33 cellular contexts compared by ENCODE assay signal in the genomic region with DNA sequence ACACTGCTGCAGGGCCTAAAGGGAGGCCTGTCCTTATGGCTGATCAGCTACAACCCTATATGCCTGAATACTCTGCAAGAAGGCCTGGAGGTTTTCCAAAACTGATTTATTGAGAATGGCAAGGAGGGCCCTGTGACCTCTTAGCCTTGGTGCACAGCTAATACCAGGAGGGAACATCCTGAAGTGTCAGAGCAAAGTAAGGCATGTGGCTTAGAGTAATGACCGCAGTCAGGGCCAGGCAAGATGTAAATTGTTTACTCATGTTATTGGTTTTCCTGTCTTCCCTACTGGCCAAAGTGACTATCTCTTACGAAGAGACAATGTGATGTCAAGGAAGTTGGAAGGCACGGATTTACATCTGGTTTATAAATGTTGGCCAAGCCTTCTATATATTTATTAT.
"Had no signal": no experiment of that assay in that cellular context is flagged by ENCODE, and none has a peak within 500 bp of the region (broad histone marks: within the 10 kb centered on the region; RNA-seq: fewer than 3 reads in every experiment).

No MANE protein-coding gene starts in this region.

- H3K36me3 ChIP-seq: breast epithelium, gastrocnemius medialis had no signal

- H3K27ac Mint-ChIP-seq: activated CD4-positive, alpha-beta memory T cell treated with anti-CD3 and anti-CD28 coated beads, Interleukin-2, amount 10 ng/mL, durations not matched to agents 7 days and 5 days; activated CD4-positive, alpha-beta T cell treated with anti-CD3 and anti-CD28 coated beads, Interleukin-2, amount 10 ng/mL, durations not matched to agents 7 days and 5 days; activated naive CD4-positive, alpha-beta T cell treated with anti-CD3 and anti-CD28 coated beads, Interleukin-2, amount 10 ng/mL, durations not matched to agents 7 days and 5 days; activated naive CD4-positive, alpha-beta T cell treated with anti-CD3 and anti-CD28 coated beads, Interleukin-2, amount 50 U/mL, for 72 hours; activated naive CD8-positive, alpha-beta T cell treated with anti-CD3 and anti-CD28 coated beads, Interleukin-2, amount 10 ng/mL, durations not matched to agents 7 days and 5 days; activated T-cell treated with anti-CD3 and anti-CD28 coated beads, Interleukin-2, amount 50 U/mL, for 24 hours; activated T-cell treated with anti-CD3 and anti-CD28 coated beads, Interleukin-2, amount 50 U/mL, for 72 hours; dendritic cell treated with granulocyte-macrophage colony-stimulating factor and Interleukin-4, amounts not matched to agents 40 ng/mL and 50 ng/mL, for 4 days; endodermal cell; WTC11 had no signal

- H3K4me3 ChIP-seq: ascending aorta, breast epithelium, coronary artery, dorsolateral prefrontal cortex, gastrocnemius medialis, heart left ventricle had no signal

- H3K4me1 Mint-ChIP-seq: activated CD4-positive, alpha-beta T cell treated with anti-CD3 and anti-CD28 coated beads, Interleukin-2, amount 10 ng/mL, durations not matched to agents 7 days and 5 days; activated naive CD4-positive, alpha-beta T cell treated with anti-CD3 and anti-CD28 coated beads, Interleukin-2, amount 10 ng/mL, durations not matched to agents 7 days and 5 days; activated naive CD8-positive, alpha-beta T cell treated with anti-CD3 and anti-CD28 coated beads, Interleukin-2, amount 10 ng/mL, durations not matched to agents 7 days and 5 days; central memory CD8-positive, alpha-beta T cell had no signal

- H3K4me3 Mint-ChIP-seq: activated CD4-positive, alpha-beta memory T cell treated with anti-CD3 and anti-CD28 coated beads, Interleukin-2, amount 10 ng/mL, durations not matched to agents 7 days and 5 days; activated CD4-positive, alpha-beta T cell treated with anti-CD3 and anti-CD28 coated beads, Interleukin-2, amount 10 ng/mL, durations not matched to agents 7 days and 5 days; activated naive CD4-positive, alpha-beta T cell treated with anti-CD3 and anti-CD28 coated beads, Interleukin-2, amount 10 ng/mL, durations not matched to agents 7 days and 5 days; activated naive CD8-positive, alpha-beta T cell treated with anti-CD3 and anti-CD28 coated beads, Interleukin-2, amount 10 ng/mL, durations not matched to agents 7 days and 5 days; activated T-cell treated with anti-CD3 and anti-CD28 coated beads, Interleukin-2, amount 50 U/mL, for 24 hours; activated T-cell treated with anti-CD3 and anti-CD28 coated beads, Interleukin-2, amount 50 U/mL, for 72 hours; brain; central memory CD8-positive, alpha-beta T cell; dendritic cell treated with granulocyte-macrophage colony-stimulating factor and Interleukin-4, amounts not matched to agents 40 ng/mL and 50 ng/mL, for 4 days; endodermal cell; WTC11 had no signal

- H3K27me3 ChIP-seq: ascending aorta, breast epithelium, dorsolateral prefrontal cortex, gastrocnemius medialis, heart left ventricle had no signal

- DNase-seq: activated CD4-positive, alpha-beta memory T cell treated with anti-CD3 and anti-CD28 coated beads, Interleukin-2, amount 10 ng/mL, durations not matched to agents 7 days and 5 days; activated CD4-positive, alpha-beta T cell treated with anti-CD3 and anti-CD28 coated beads for 1 hour; activated CD4-positive, alpha-beta T cell treated with anti-CD3 and anti-CD28 coated beads for 4 hours; activated CD4-positive, alpha-beta T cell treated with anti-CD3 and anti-CD28 coated beads, Interleukin-2, amount 10 ng/mL, durations not matched to agents 7 days and 5 days; activated CD4-positive, alpha-beta T cell treated with anti-CD3 and anti-CD28 coated beads, Interleukin-2, amount 50 U/mL, for 4 hours; activated CD8-positive, alpha-beta memory T cell treated with anti-CD3 and anti-CD28 coated beads, Interleukin-2, amount 50 U/mL, for 48 hours; activated gamma-delta T cell; activated naive CD4-positive, alpha-beta T cell; activated naive CD4-positive, alpha-beta T cell treated with anti-CD3 and anti-CD28 coated beads, Interleukin-2, amount 10 ng/mL, durations not matched to agents 7 days and 5 days; activated naive CD8-positive, alpha-beta T cell treated with anti-CD3 and anti-CD28 coated beads, Interleukin-2, amount 10 ng/mL, durations not matched to agents 7 days and 5 days; activated T-cell treated with anti-CD3 and anti-CD28 coated beads for 4 hours; activated T-cell treated with anti-CD3 and anti-CD28 coated beads, Interleukin-2, amount 50 U/mL, for 24 hours; activated T-cell treated with anti-CD3 and anti-CD28 coated beads, Interleukin-2, amount 50 U/mL, for 72 hours; dorsolateral prefrontal cortex; effector memory CD4-positive, alpha-beta T cell; endodermal cell; foreskin keratinocyte; gastrocnemius medialis; glutamatergic neuron; heart left ventricle; T-helper 1 cell; T-helper 2 cell had no signal

- H3K27ac ChIP-seq: ascending aorta, breast epithelium, coronary artery, foreskin keratinocyte, gastrocnemius medialis, heart left ventricle, VCaP had no signal

- H3K9me3 ChIP-seq: gastrocnemius medialis had no signal

- H3K4me1 ChIP-seq: ascending aorta, breast epithelium, foreskin keratinocyte had no signal

- ATAC-seq: activated naive CD4-positive, alpha-beta T cell treated with anti-CD3 and anti-CD28 coated beads, Interleukin-2, amount 50 U/mL, for 72 hours; activated T-cell treated with anti-CD3 and anti-CD28 coated beads, Interleukin-2, amount 50 U/mL, for 72 hours; esophagus mucosa; foreskin keratinocyte; gastrocnemius medialis; heart left ventricle; WTC11 had no signal

- FAIRE-seq: TTC549 had no signal

- H3K27me3 Mint-ChIP-seq: activated CD4-positive, alpha-beta memory T cell treated with anti-CD3 and anti-CD28 coated beads, Interleukin-2, amount 10 ng/mL, durations not matched to agents 7 days and 5 days; activated CD4-positive, alpha-beta T cell treated with anti-CD3 and anti-CD28 coated beads, Interleukin-2, amount 10 ng/mL, durations not matched to agents 7 days and 5 days; activated T-cell treated with anti-CD3 and anti-CD28 coated beads, Interleukin-2, amount 50 U/mL, for 24 hours; central memory CD8-positive, alpha-beta T cell; dendritic cell treated with granulocyte-macrophage colony-stimulating factor and Interleukin-4, amounts not matched to agents 40 ng/mL and 50 ng/mL, for 4 days had no signal
